In the genomic region with DNA sequence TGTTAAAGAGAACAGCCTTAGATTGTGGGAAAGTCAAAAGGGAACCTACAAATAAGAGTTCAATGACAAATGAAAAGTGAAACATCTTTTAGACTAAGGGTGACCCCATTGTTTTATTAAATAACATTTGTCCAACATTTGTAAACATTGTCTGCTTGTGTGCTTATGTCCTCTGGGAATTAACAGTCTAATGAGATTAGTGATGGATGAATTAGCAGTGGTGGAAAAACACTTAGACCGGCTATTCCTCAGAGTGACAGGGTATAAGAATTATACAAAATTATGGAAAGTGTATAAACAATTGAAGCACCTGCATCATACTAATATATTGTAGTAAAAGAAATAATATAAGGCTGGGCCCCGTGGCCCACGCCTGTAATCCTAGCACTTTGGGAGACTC, we compare ENCODE assay signal across 17 cellular contexts. TPM values are rescaled to one million over a fixed set of nuclear protein-coding genes. Genes with fewer than 3 reads are reported as not detected.
DNase-seq lines count a peak whose midpoint lies in the region; ATAC-seq, FAIRE-seq and TF ChIP-seq lines count a peak whose summit lies in the region.
"Had no signal": no experiment of that assay in that cellular context is flagged by ENCODE, and none has a peak within 500 bp of the region (broad histone marks: within the 10 kb centered on the region; RNA-seq: fewer than 3 reads in every experiment).

No MANE protein-coding gene starts in this region.

- H3K27me3 ChIP-seq in DOHH2 (ENCODE audit: control insufficient read depth, low read length) (no peaks in the 10 kb centered on the region), OCI-LY1 (ENCODE audit: insufficient read depth, low read length) (no peaks in the 10 kb centered on the region), GM12878 (replicated peaks in 1 of 2; ENCODE audit: control insufficient read depth in 2 of 2, insufficient read depth in 2 of 2, low read length in 1 of 2) (no peaks in the 10 kb centered on the region), aorta (ENCODE audit: control insufficient read depth in 1 of 2, insufficient read depth in 2 of 2, low read length in 1 of 2) (peaks cover 0 to 2% of the 10 kb centered on the region in 2 donors), ascending aorta (no peaks in the 10 kb centered on the region)
- H3K27me3 ChIP-seq: BE2C, esophagus squamous epithelium, vagina had no signal

- H4K20me1 ChIP-seq in DOHH2 (ENCODE audit: control insufficient read depth, insufficient read depth, low read depth, low read length): no peaks in the 10 kb centered on the region
- no peaks in the 10 kb centered on the region for H4K20me1 ChIP-seq in OCI-LY1 (ENCODE audit: insufficient read depth, low read length)
- H4K20me1 ChIP-seq in GM12878 (ENCODE audit: control insufficient read depth, insufficient read depth): no peaks in the 10 kb centered on the region

- WGBS in A549 (ENCODE audit: missing lambda C conversion rate): 89% methylated on average over 3 of the region's 3 CpGs
- WGBS in GM12878 (ENCODE audit: insufficient coverage, insufficient replicate concordance, low lambda C conversion rate, missing lambda C conversion rate): 92% methylated on average over 3 of the region's 3 CpGs
- WGBS in aorta, 2 donors: 93 to 97% methylated on average over 3 of the region's 3 CpGs

- H3K9me2 ChIP-seq in DOHH2 (replicated peaks; ENCODE audit: control insufficient read depth, low read length) (no peaks in the 10 kb centered on the region), OCI-LY1 (ENCODE audit: low read depth, low read length) (no peaks in the 10 kb centered on the region)

- DNase-seq in A549 (ENCODE audit: low read depth in 1 of 2, low spot score in 1 of 2) (no peak), GM12878 (ENCODE audit: low read depth, low spot score) (no peak), aorta (no peak), ascending aorta (ENCODE audit: low spot score in 2 of 2) (no peak), NCI-H774 (lab: John Stamatoyannopoulos, UW) (no peak), GM10266 (ENCODE audit: extremely low spot score) (no peak)
- DNase-seq: activated CD4-positive, alpha-beta T cell treated with anti-CD3 and anti-CD28 coated beads, Interleukin-2, amount 50 U/mL, for 48 hours; BE2C; DMS79 treated with DMSO at 0.1 percent for 48 hours; esophagus squamous epithelium; heart right ventricle; left cardiac atrium; NCI-H1436; stimulated activated CD4-positive, alpha-beta T cell treated with anti-CD3 and anti-CD28 coated beads, Interleukin-12 subunit alpha, Interleukin-12 subunit beta, amount 100 ng/mL, for 4 hours had no signal

- TF ChIP-seq RAD21 in A549 (conservative IDR thresholded peaks at IDR 0.05 in 1 of 2, IDR thresholded peaks at IDR 0.05 in 1 of 2) (no peak), GM12878 (IDR thresholded peaks at IDR 0.05; ENCODE audit: insufficient read depth, low read depth, low read length) (no peak)

- no TSS peak for BruUV-seq in GM12878 (replicated peaks; lab: Mats Ljungman, UMichigan)

- H3K4me2 ChIP-seq in A549: no peak overlapping the region
- peak overlapping the region; percentile 90; the same call in 1 of the 2 replicates for H3K4me2 ChIP-seq in DOHH2 (ENCODE audit: low read length)
- peak overlapping the region; percentile 72 for H3K4me2 ChIP-seq in OCI-LY1 (ENCODE audit: low read length)
- H3K4me2 ChIP-seq in GM12878 (ENCODE audit: control insufficient read depth, insufficient read depth): no peak overlapping the region

- FAIRE-seq in A549 (lab: Jason Lieb, UNC): no peak
- FAIRE-seq in GM12878 (lab: Jason Lieb, UNC): no peak

- H3K9ac ChIP-seq in OCI-LY1 (ENCODE audit: low read length) (peak overlapping the region; percentile 87), GM12878 (ENCODE audit: control insufficient read depth, insufficient read depth, low read length) (no peak overlapping the region)

- POLR2A ChIA-PET in A549 (lab: Yijun Ruan, JAX) (interaction anchor here (2.9 kb wide), 3 partner anchors 12 to 66 kb away, joined by 22 to 32 read pairs (median 24); a partner anchor contains a TSS), GM12878 (lab: Charles Lee) (interaction anchor here (1.6 to 1.8 kb wide), 2 partner anchors 12 to 45 kb away, joined by 4 read pairs; a partner anchor contains a TSS)

- in situ Hi-C loops in GM12878 (cut with MboI): no loop called here

- CTCF ChIA-PET in A549 (lab: Yijun Ruan, JAX): interaction anchor here (21.3 kb wide), 1 partner anchor 37 kb away, joined by 580 read pairs; a partner anchor contains a TSS
- CTCF ChIA-PET in GM12878 (lab: Yijun Ruan, JAX): interaction anchor here (11.7 to 23.0 kb wide), 2 partner anchors 30 to 37 kb away, joined by 117 to 897 read pairs; a partner anchor contains a TSS

- SMC1A ChIA-PET in GM12878 (lab: Charles Lee; ENCODE audit: uncharacterized antibody, unreplicated experiment): interaction anchor here (1.5 to 20.1 kb wide), 3 partner anchors 31 to 71 kb away, joined by 3 to 645 read pairs (median 11); a partner anchor contains a TSS

- H3K27ac ChIP-seq in A549 (peak overlapping the region; percentile 95 to 100), DOHH2 (ENCODE audit: low read depth, low read length) (peak overlapping the region; percentile 98), OCI-LY1 (ENCODE audit: low read depth, low read length, poor library complexity, severe bottlenecking) (peak overlapping the region; percentile 99), GM12878 (ENCODE audit: control insufficient read depth, insufficient read depth) (peak overlapping the region; percentile 93), aorta (ENCODE audit: low read depth in 1 of 2, low read length in 2 of 2) (no peak overlapping the region), ascending aorta (no peak overlapping the region)

- no peak for TF ChIP-seq POLR2A in A549 (IDR thresholded peaks at IDR 0.05; ENCODE audit: low read length)
- no peak for TF ChIP-seq POLR2A in GM12878 (IDR thresholded peaks at IDR 0.05; ENCODE audit: low read depth, low read length)

- TF ChIP-seq EP300 in A549 (IDR thresholded peaks at IDR 0.05) (no peak), GM12878 (IDR thresholded peaks at IDR 0.05; ENCODE audit: borderline replicate concordance in 1 of 2, control insufficient read depth in 1 of 2, low read depth in 2 of 2, low read length in 2 of 2) (no peak)

- H3K79me2 ChIP-seq in DOHH2 (ENCODE audit: control insufficient read depth, low read length): peaks cover 3% of the 10 kb centered on the region; the same call in 1 of the 2 replicates
- no peaks in the 10 kb centered on the region for H3K79me2 ChIP-seq in OCI-LY1 (ENCODE audit: insufficient read depth, low read length)
- H3K79me2 ChIP-seq in GM12878 (ENCODE audit: control insufficient read depth, insufficient read depth, low read length): no peaks in the 10 kb centered on the region; the same call in 1 of the 2 replicates

- H3F3A ChIP-seq in DOHH2 (ENCODE audit: control insufficient read depth, insufficient read depth) (peaks cover 23% of the 10 kb centered on the region), OCI-LY1 (ENCODE audit: insufficient read depth, low read length) (no peaks in the 10 kb centered on the region)

- ATAC-seq in A549 (no peak), GM12878 (no peak), aorta (ENCODE audit: low FRiP score) (no peak)
- ATAC-seq: heart right ventricle, left cardiac atrium had no signal

- RAD21 ChIA-PET in GM12878 (lab: Charles Lee; ENCODE audit: unreplicated experiment): interaction anchor here (1.5 kb wide), 1 partner anchor 39 kb away, joined by 5 read pairs; no protein-coding TSS in a partner anchor

- H3K4me3 ChIP-seq in A549 (no peak overlapping the region), DOHH2 (ENCODE audit: low read length) (no peak overlapping the region), OCI-LY1 (ENCODE audit: low read depth, low read length, poor library complexity, severe bottlenecking) (no peak overlapping the region), GM12878 (no peak overlapping the region), aorta (ENCODE audit: low read length in 2 of 2) (no peak overlapping the region), ascending aorta (no peak overlapping the region)
- H3K4me3 ChIP-seq: esophagus squamous epithelium, vagina had no signal

- H3K9me3 ChIP-seq in A549 (no peaks in the 10 kb centered on the region), DOHH2 (ENCODE audit: control insufficient read depth, insufficient read depth, low read length) (no peaks in the 10 kb centered on the region), OCI-LY1 (ENCODE audit: low read length) (no peaks in the 10 kb centered on the region), GM12878 (replicated peaks; ENCODE audit: control insufficient read depth, insufficient read depth, low read length) (no peaks in the 10 kb centered on the region), aorta (ENCODE audit: control insufficient read depth, low read length) (no peaks in the 10 kb centered on the region), ascending aorta (no peaks in the 10 kb centered on the region)
- H3K9me3 ChIP-seq: BE2C, esophagus squamous epithelium, heart right ventricle, vagina had no signal

- no peak overlapping the region for H2AFZ ChIP-seq in OCI-LY1 (ENCODE audit: low read length)
- H2AFZ ChIP-seq in GM12878 (ENCODE audit: control insufficient read depth, low read depth, low read length): no peak overlapping the region

- H3K36me3 ChIP-seq in DOHH2 (ENCODE audit: control insufficient read depth, low read length) (peaks cover 4% of the 10 kb centered on the region; the same call in 1 of the 2 replicates), OCI-LY1 (ENCODE audit: insufficient read depth, low read length) (no peaks in the 10 kb centered on the region), GM12878 (ENCODE audit: control insufficient read depth in 2 of 2, insufficient read depth in 2 of 2, low read length in 1 of 2) (no peaks in the 10 kb centered on the region), aorta (ENCODE audit: control insufficient read depth in 1 of 2, insufficient read depth in 2 of 2, low read length in 1 of 2) (no peaks in the 10 kb centered on the region), ascending aorta (no peaks in the 10 kb centered on the region)
- H3K36me3 ChIP-seq: BE2C, esophagus squamous epithelium, heart right ventricle, vagina had no signal

- intact Hi-C loops in GM12878 (cut with micrococcal nuclease; ENCODE audit: unreplicated experiment): no loop called here
- intact Hi-C loops in aorta (cut with DNase I): loop anchor here in 1 of 2 donors (2.0 to 10.0 kb wide), 2 partner anchors 45 to 147 kb away; a partner anchor contains a TSS
- intact Hi-C loops in ascending aorta (cut with DNase I): loop anchor here (2.0 to 5.0 kb wide), 3 partner anchors 45 to 99 kb away; a partner anchor contains a TSS

- peaks cover 19% of the 10 kb centered on the region for H3K4me1 ChIP-seq in A549
- peaks cover 50% of the 10 kb centered on the region for H3K4me1 ChIP-seq in DOHH2 (ENCODE audit: control insufficient read depth, low read length)
- H3K4me1 ChIP-seq in OCI-LY1 (ENCODE audit: insufficient read depth, low read length, severe bottlenecking): peaks cover 39% of the 10 kb centered on the region
- H3K4me1 ChIP-seq in GM12878 (ENCODE audit: control insufficient read depth, insufficient read depth, low read length): peaks cover 4% of the 10 kb centered on the region; the same call in 1 of the 2 replicates
- H3K4me1 ChIP-seq in aorta (ENCODE audit: control insufficient read depth in 1 of 2, insufficient read depth in 2 of 2, low read length in 2 of 2): no peaks in the 10 kb centered on the region
- H3K4me1 ChIP-seq in ascending aorta: peaks cover 0 to 7% of the 10 kb centered on the region in 2 donors

- TF ChIP-seq CTCF in A549 (IDR thresholded peaks at IDR 0.05) (no peak), DOHH2 (IDR thresholded peaks at IDR 0.05; ENCODE audit: low read depth, low read length, poor library complexity, severe bottlenecking) (no peak), OCI-LY1 (IDR thresholded peaks at IDR 0.05; ENCODE audit: low read length) (no peak), GM12878 (IDR thresholded peaks at IDR 0.05 in 2 of 3, conservative IDR thresholded peaks at IDR 0.05 in 1 of 3; ENCODE audit: control insufficient read depth in 2 of 3, extremely low read depth in 1 of 3, insufficient read depth in 1 of 3, low read depth in 3 of 3, low read length in 3 of 3) (no peak), ascending aorta (IDR thresholded peaks at IDR 0.05) (no peak), GM10266 (IDR thresholded peaks at IDR 0.05; ENCODE audit: control insufficient read depth, insufficient read depth, low read depth, missing control alignments) (no peak)

RNA-seq across cellular contexts. Expression of a gene that starts 29.3 kb away (rescaled TPM):
- 31.7 and 35.9 TPM in 2 replicates for polyA plus RNA-seq in A549 (2011; rRNA removed)
- 14.3 and 14.8 TPM in 2 replicates for polyA plus RNA-seq in A549 (2012; cell fraction: cytosol; rRNA removed)
- 16.5 and 16.8 TPM in 2 replicates for polyA plus RNA-seq in A549 (2012; cell fraction: nucleus; rRNA removed)
- polyA plus RNA-seq in A549 (2017; fragmentation: RNase III; extraction: RNeasy Plus Mini Kit Qiagen cat#74134 plus additional on column Dnase treatment): 15.5 to 19.9 TPM (median 18.1 TPM) in 3 replicates
- polyA minus RNA-seq in A549 (2011; rRNA and poly(A)+ RNA removed): 25.1 and 35.6 TPM in 2 replicates
- 4.1 and 4.5 TPM in 2 replicates for total RNA-seq in GM12878 (2013; cell fraction: nucleolus; rRNA removed)
- 1.5 and 2.1 TPM in 2 replicates for total RNA-seq in GM12878 (2014; rRNA removed)
- total RNA-seq in GM12878 (2014; rRNA removed; fragmentation: Illumina TruSeq; extraction: Trizol): 1.9 and 2.3 TPM in 2 replicates
- 2.3 and 3.2 TPM in 2 replicates for total RNA-seq in GM12878 (2021)
- polyA plus RNA-seq in GM12878 (2011; ENCODE audit: low read depth): 1.1 TPM
- polyA plus RNA-seq in GM12878 (2011; rRNA removed): 5.9 TPM in 2 replicates
- 4.6 and 4.8 TPM in 2 replicates for polyA plus RNA-seq in GM12878 (2011; cell fraction: cytosol; rRNA removed)
- polyA plus RNA-seq in GM12878 (2011; cell fraction: nucleus; rRNA removed): 5.6 and 6.5 TPM in 2 replicates
- 0.95 and 2.1 TPM in 2 replicates for polyA plus RNA-seq in GM12878 (2012)
- polyA plus RNA-seq in GM12878 (2014; fragmentation: Illumina TruSeq; extraction: Trizol): 2.2 and 5.1 TPM in 2 replicates
- polyA plus RNA-seq in GM12878 (2014; fragmentation: Nextera tagmentation; extraction: Ambion mirVana): 1 to 10 TPM in 1 of 2 experiments, under 1 TPM in 1; 0.52 to 1.2 TPM
- 2.2 and 3.0 TPM in 2 replicates for polyA plus RNA-seq in GM12878 (2014; rRNA removed)
- 1 to 10 TPM; 1.3 to 1.5 TPM for polyA plus RNA-seq in GM12878 (2016; fragmentation: Nextera tagmentation; extraction: Ambion mirVana)
- polyA minus RNA-seq in GM12878 (2011; rRNA and poly(A)+ RNA removed): 6.9 and 8.1 TPM in 2 replicates
- 1.1 and 1.9 TPM in 2 replicates for polyA minus RNA-seq in GM12878 (2011; cell fraction: cytosol; rRNA and poly(A)+ RNA removed)
- polyA minus RNA-seq in GM12878 (2011; cell fraction: nucleus; rRNA and poly(A)+ RNA removed): 2.1 and 2.3 TPM in 2 replicates
- 10 to 100 TPM in 1 of 2 donors, 1 to 10 TPM in 1; 5.6 to 17.9 TPM for total RNA-seq in aorta
- polyA plus RNA-seq in aorta: 1 to 10 TPM; 3.9 to 6.7 TPM
- 2.6 TPM for total RNA-seq in ascending aorta

Comparison
In these comparisons a context has a peak if more than half of its experiments do, and no peak if none do; other contexts are left out.
1. H3K27ac ChIP-seq: peak in A549 (2 of 2), DOHH2 (single experiment), OCI-LY1 (single experiment) and GM12878 (single experiment); none in aorta (0 of 2) and ascending aorta (0 of 2).
2. H3K4me2 ChIP-seq: peak in DOHH2 (single experiment) and OCI-LY1 (single experiment); none in A549 (single experiment) and GM12878 (single experiment).